ENCODE assay signal across 8 cellular contexts in genomic region chr1:201481761-201482493, GRCh38. TPM values are rescaled to one million over a fixed set of nuclear protein-coding genes. Genes with fewer than 3 reads are reported as not detected.
DNase-seq lines count a peak whose midpoint lies in the region; ATAC-seq and TF ChIP-seq lines count a peak whose summit lies in the region.

No MANE protein-coding gene starts in this region.

- H3K36me3 Mint-ChIP-seq in progenitor cell of endocrine pancreas (ENCODE audit: insufficient read depth): no peaks in the 10 kb centered on the region

- intact Hi-C loops in heart right ventricle (cut with DNase I): loop anchor here (1.0 to 5.0 kb wide), 7 partner anchors 30 to 135 kb away; no protein-coding TSS in a partner anchor

- no peak for TF ChIP-seq EP300 in upper lobe of left lung (IDR thresholded peaks at IDR 0.05)

- no peak overlapping the region for H3K27ac Mint-ChIP-seq in progenitor cell of endocrine pancreas

- TF ChIP-seq POLR2A in upper lobe of left lung (IDR thresholded peaks at IDR 0.05): no peak

- H3K36me3 ChIP-seq in heart right ventricle (peaks cover 0 to 42% (median 16%) of the 10 kb centered on the region in 9 donors), upper lobe of left lung (peaks cover under 1 to 37% (median 28%) of the 10 kb centered on the region in 4 donors)

- H3K27ac ChIP-seq in heart right ventricle (peak overlapping the region in 9 of 10 donors; percentile 0 to 81 (median 75)), upper lobe of left lung (peak overlapping the region in 3 of 4 donors; percentile 13 to 83 (median 76))

- H3K4me3 ChIP-seq in GM12864 (ENCODE audit: low read depth, low read length): peak overlapping the region; percentile 22
- H3K4me3 ChIP-seq in heart right ventricle: peak overlapping the region in 8 of 10 donors; percentile 14 to 57 (median 42)
- H3K4me3 ChIP-seq in upper lobe of left lung: peak overlapping the region in 3 of 4 donors; percentile 38 to 49 (median 48)

- H3K27me3 Mint-ChIP-seq in progenitor cell of endocrine pancreas: peaks cover 40% of the 10 kb centered on the region

- H3K4me1 ChIP-seq in heart right ventricle: peaks cover 9 to 48% (median 36%) of the 10 kb centered on the region in 9 donors
- peaks cover 32 to 45% (median 34%) of the 10 kb centered on the region in 4 donors for H3K4me1 ChIP-seq in upper lobe of left lung

- TF ChIP-seq CTCF in GM12864 (IDR thresholded peaks at IDR 0.05; ENCODE audit: low read depth, low read length, missing control alignments) (peak; percentile 93), heart right ventricle (IDR thresholded peaks at IDR 0.05) (peak; percentile 90 to 98 (median 95)), progenitor cell of endocrine pancreas (IDR thresholded peaks at IDR 0.05; ENCODE audit: unreplicated experiment) (peak; percentile 94), upper lobe of left lung (IDR thresholded peaks at IDR 0.05) (peak; percentile 78 to 97 (median 96))

- H3K27me3 ChIP-seq in heart right ventricle: peaks cover 0 to 6% (median 0%) of the 10 kb centered on the region in 7 donors
- no peaks in the 10 kb centered on the region for H3K27me3 ChIP-seq in upper lobe of left lung

- peak overlapping the region; percentile 61 for H3K4me3 Mint-ChIP-seq in progenitor cell of endocrine pancreas (ENCODE audit: low read depth)

- no peaks in the 10 kb centered on the region for H3K9me3 Mint-ChIP-seq in progenitor cell of endocrine pancreas (ENCODE audit: low read depth)

- peak; percentile 71 for ATAC-seq in HG02571 (IDR thresholded peaks at IDR 0.05; ENCODE audit: unreplicated experiment)
- ATAC-seq in heart right ventricle: peak; percentile 80 to 94 (median 90)
- peak; percentile 92 to 94 for ATAC-seq in upper lobe of left lung (ENCODE audit: low FRiP score in 2 of 2)

- 7 to 9% methylated on average over 35 of the region's 35 CpGs for WGBS in heart right ventricle, 2 donors
- 7 to 14% methylated on average over 11 to 33 of the region's 35 CpGs for WGBS in upper lobe of left lung, 2 donors

- no peaks in the 10 kb centered on the region for H3K9me3 ChIP-seq in heart right ventricle
- no peaks in the 10 kb centered on the region for H3K9me3 ChIP-seq in upper lobe of left lung

- H3K4me1 Mint-ChIP-seq in progenitor cell of endocrine pancreas (ENCODE audit: low read depth): peaks cover 17% of the 10 kb centered on the region

- DNase-seq in GM12864 (ENCODE audit: low read depth): peak; percentile 49
- DNase-seq in NAMALWA (ENCODE audit: low spot score): peak; percentile 88
- peak; percentile 70 for DNase-seq in SW480 (ENCODE audit: low spot score)
- DNase-seq in activated naive CD8-positive, alpha-beta T cell treated with anti-CD3 and anti-CD28 coated beads, Interleukin-2, amount 50 U/mL, for 16 hours (ENCODE audit: low read depth, low spot score): peak; percentile 58
- DNase-seq in heart right ventricle: peak; percentile 90
- peak; percentile 86 for DNase-seq in progenitor cell of endocrine pancreas (ENCODE audit: low spot score, unreplicated experiment)
- DNase-seq in upper lobe of left lung: peak; percentile 89 to 92

RNA-seq across cellular contexts. Expression of gene PHLDA3, which starts 12.9 kb away (rescaled TPM):
- total RNA-seq in heart right ventricle (10 to 100 TPM; 14.4 to 40.0 (median 23.6) TPM), progenitor cell of endocrine pancreas (21.2 and 31.3 TPM in 2 replicates), upper lobe of left lung (100 to 1,000 TPM in 3 of 6 donors, 10 to 100 TPM in 3; 45.1 to 211 (median 88.1) TPM)
- polyA plus RNA-seq in heart right ventricle: 10 to 100 TPM; 20.8 to 35.6 TPM

RNA-seq across cellular contexts. Expression of gene CSRP1, which starts 25.0 kb away (rescaled TPM):
- 100 to 1,000 TPM in 1 of 10 donors, 10 to 100 TPM in 9; 48.1 to 103 (median 58.9) TPM for total RNA-seq in heart right ventricle
- polyA plus RNA-seq in heart right ventricle: 100 to 1,000 TPM in 1 of 2 donors, 10 to 100 TPM in 1; 74.5 to 104 TPM
- 19.4 and 23.2 TPM in 2 replicates for total RNA-seq in progenitor cell of endocrine pancreas
- total RNA-seq in upper lobe of left lung: 100 to 1,000 TPM; 200 to 495 (median 327) TPM

RNA-seq across cellular contexts. Expression of gene NAV1, which starts 57.0 kb away (rescaled TPM):
- total RNA-seq in heart right ventricle (100 to 1,000 TPM in 3 of 10 donors, 10 to 100 TPM in 7; 29.5 to 111 (median 89.0) TPM), progenitor cell of endocrine pancreas (53.4 and 55.2 TPM in 2 replicates), upper lobe of left lung (10 to 100 TPM; 15.2 to 41.0 (median 24.1) TPM)
- polyA plus RNA-seq in heart right ventricle: 10 to 100 TPM; 13.7 to 61.5 TPM

Comparison
In these comparisons a context has a peak if more than half of its experiments do, and no peak if none do; other contexts are left out.
1. Peak in every context shown above with its lines: DNase-seq, ATAC-seq, H3K4me3 ChIP-seq and H3K27ac ChIP-seq.